14 cellular contexts compared by ENCODE assay signal in genomic region chr16:66569827-66570405, GRCh38. TPM values are rescaled to one million over a fixed set of nuclear protein-coding genes. Genes with fewer than 3 reads are reported as not detected.
DNase-seq lines count a peak whose midpoint lies in the region; ATAC-seq and TF ChIP-seq lines count a peak whose summit lies in the region.
"Had no signal": no experiment of that assay in that cellular context is flagged by ENCODE, and none has a peak within 500 bp of the region (broad histone marks: within the 10 kb centered on the region; RNA-seq: fewer than 3 reads in every experiment).

No MANE protein-coding gene starts in this region.

- H3K36me3 Mint-ChIP-seq in HFFc6 (ENCODE audit: low read depth) (peaks cover 13% of the 10 kb centered on the region), T-helper 17 cell (ENCODE audit: low read depth) (peaks cover under 1% of the 10 kb centered on the region)
- peaks cover 59% of the 10 kb centered on the region for H3K36me3 Mint-ChIP-seq in activated CD4-positive, alpha-beta memory T cell treated with anti-CD3 and anti-CD28 coated beads, Interleukin-2, amount 10 ng/mL, durations not matched to agents 7 days and 5 days (ENCODE audit: low read depth)

- peaks cover 26% of the 10 kb centered on the region for H3K4me1 ChIP-seq in skeletal muscle satellite cell (ENCODE audit: control insufficient read depth, insufficient read depth, low read length)
- H3K4me1 ChIP-seq: body of pancreas had no signal

- intact Hi-C loops in lower leg skin (cut with DNase I; ENCODE audit: low total_unique reads): no loop called here

- H3K27me3 Mint-ChIP-seq in HFFc6 (ENCODE audit: insufficient read depth): no peaks in the 10 kb centered on the region; the same call in 1 of the 2 replicates
- H3K27me3 Mint-ChIP-seq in T-helper 17 cell: no peaks in the 10 kb centered on the region
- no peaks in the 10 kb centered on the region for H3K27me3 Mint-ChIP-seq in activated CD4-positive, alpha-beta memory T cell treated with anti-CD3 and anti-CD28 coated beads, Interleukin-2, amount 10 ng/mL, durations not matched to agents 7 days and 5 days
- H3K27me3 Mint-ChIP-seq: activated B cell treated with CpG ODN at 0.5 μM for 24 hours had no signal

- peak overlapping the region; percentile 36; the same call in 1 of the 2 replicates for H3K4me3 Mint-ChIP-seq in HFFc6
- no peak overlapping the region for H3K4me3 Mint-ChIP-seq in T-helper 17 cell
- no peak overlapping the region for H3K4me3 Mint-ChIP-seq in activated CD4-positive, alpha-beta memory T cell treated with anti-CD3 and anti-CD28 coated beads, Interleukin-2, amount 10 ng/mL, durations not matched to agents 7 days and 5 days
- H3K4me3 Mint-ChIP-seq: activated B cell treated with CpG ODN at 0.5 μM for 24 hours had no signal

- H3K9me3 ChIP-seq in T-helper 17 cell (ENCODE audit: control insufficient read depth, low read length, poor library complexity, severe bottlenecking): no peaks in the 10 kb centered on the region
- H3K9me3 ChIP-seq in skeletal muscle satellite cell (replicated peaks; ENCODE audit: low read length): no peaks in the 10 kb centered on the region
- H3K9me3 ChIP-seq: body of pancreas had no signal

- ATAC-seq in T-helper 17 cell (no peak), HG03354 (IDR thresholded peaks at IDR 0.05; ENCODE audit: poor library complexity, severe bottlenecking, unreplicated experiment) (no peak)
- ATAC-seq: body of pancreas had no signal

- POLR2A ChIA-PET in activated CD4-positive, alpha-beta memory T cell treated with anti-CD3 and anti-CD28 coated beads, Interleukin-2, amount 10 ng/mL, durations not matched to agents 7 days and 5 days (lab: Charles Lee): interaction anchor here (1.4 kb wide), 1 partner anchor 13 kb away, joined by 4 read pairs; no protein-coding TSS in a partner anchor

- no peaks in the 10 kb centered on the region for H3K27me3 ChIP-seq in skeletal muscle satellite cell (ENCODE audit: control insufficient read depth, insufficient read depth, low read length)
- H3K27me3 ChIP-seq: body of pancreas had no signal

- WGBS in lower leg skin, 2 donors: 55 to 63% methylated on average over 3 of the region's 3 CpGs

- no peak overlapping the region for H3K9ac ChIP-seq in skeletal muscle satellite cell (ENCODE audit: low read depth, low read length)

- TF ChIP-seq CTCF in HFFc6 (IDR thresholded peaks at IDR 0.05) (no peak), fibroblast of villous mesenchyme (IDR thresholded peaks at IDR 0.05; ENCODE audit: insufficient read depth, low read depth, low read length) (no peak), lower leg skin (IDR thresholded peaks at IDR 0.05) (no peak)

- peaks cover 38% of the 10 kb centered on the region for H3K4me1 Mint-ChIP-seq in HFFc6 (ENCODE audit: low read depth)
- H3K4me1 Mint-ChIP-seq in T-helper 17 cell: peaks cover 8% of the 10 kb centered on the region
- peaks cover 18% of the 10 kb centered on the region for H3K4me1 Mint-ChIP-seq in activated CD4-positive, alpha-beta memory T cell treated with anti-CD3 and anti-CD28 coated beads, Interleukin-2, amount 10 ng/mL, durations not matched to agents 7 days and 5 days
- H3K4me1 Mint-ChIP-seq: activated B cell treated with CpG ODN at 0.5 μM for 24 hours had no signal

- CTCF ChIA-PET in activated CD4-positive, alpha-beta memory T cell treated with anti-CD3 and anti-CD28 coated beads, Interleukin-2, amount 10 ng/mL, durations not matched to agents 7 days and 5 days (lab: Charles Lee): interaction anchor here (1.4 to 1.5 kb wide), 4 partner anchors 21 to 163 kb away, joined by 3 to 4 read pairs (median 3); no protein-coding TSS in a partner anchor

- DNase-seq in HFFc6: no peak
- no peak for DNase-seq in T-helper 17 cell
- peak; percentile 88 for DNase-seq in fibroblast of villous mesenchyme (ENCODE audit: low read depth)
- no peak for DNase-seq in lower leg skin (ENCODE audit: low spot score in 2 of 2)
- DNase-seq in activated CD4-positive, alpha-beta memory T cell treated with anti-CD3 and anti-CD28 coated beads, Interleukin-2, amount 10 ng/mL, durations not matched to agents 7 days and 5 days: no peak
- DNase-seq: activated B cell treated with CpG ODN at 0.5 μM for 24 hours; activated T-cell treated with anti-CD3 and anti-CD28 coated beads, Interleukin-2, amount 50 U/mL, for 1 hour; body of pancreas; KG1 had no signal

- peaks cover 16% of the 10 kb centered on the region for H3K36me3 ChIP-seq in skeletal muscle satellite cell (ENCODE audit: insufficient read depth, low read length)

- H3K4me3 ChIP-seq in fibroblast of villous mesenchyme (ENCODE audit: low read depth, low read length) (no peak overlapping the region), skeletal muscle satellite cell (ENCODE audit: low read length) (peak overlapping the region; percentile 14), lower leg skin (ENCODE audit: low read depth, poor library complexity, severe bottlenecking) (no peak overlapping the region)
- H3K4me3 ChIP-seq: body of pancreas had no signal

- peak overlapping the region; percentile 65 for H3K4me2 ChIP-seq in skeletal muscle satellite cell (ENCODE audit: low read length)

- TF ChIP-seq POLR2A in lower leg skin (IDR thresholded peaks at IDR 0.05): no peak

- no peaks in the 10 kb centered on the region for H3K9me3 Mint-ChIP-seq in HFFc6
- H3K9me3 Mint-ChIP-seq in activated CD4-positive, alpha-beta memory T cell treated with anti-CD3 and anti-CD28 coated beads, Interleukin-2, amount 10 ng/mL, durations not matched to agents 7 days and 5 days: no peaks in the 10 kb centered on the region
- H3K9me3 Mint-ChIP-seq: activated B cell treated with CpG ODN at 0.5 μM for 24 hours had no signal

- peak overlapping the region; percentile 44; the same call in 1 of the 2 replicates for H3K27ac Mint-ChIP-seq in HFFc6
- H3K27ac Mint-ChIP-seq in T-helper 17 cell: peak overlapping the region; percentile 9
- no peak overlapping the region for H3K27ac Mint-ChIP-seq in activated CD4-positive, alpha-beta memory T cell treated with anti-CD3 and anti-CD28 coated beads, Interleukin-2, amount 10 ng/mL, durations not matched to agents 7 days and 5 days
- H3K27ac Mint-ChIP-seq: activated B cell treated with CpG ODN at 0.5 μM for 24 hours had no signal

RNA-seq across cellular contexts. Expression of gene CMTM1, which starts 3.7 kb away (rescaled TPM):
- 1 to 10 TPM; 4.2 to 5.5 (median 4.9) TPM for total RNA-seq in HFFc6 (2021; fragmentation: NEBNext Ultra II Directional; extraction: Animal tissue kit (Norgen Biotek cat#: 25700))
- total RNA-seq in T-helper 17 cell (1 to 10 TPM; 3.3 to 3.6 TPM), fibroblast of villous mesenchyme (2.3 and 3.9 TPM in 2 replicates), lower leg skin (1 to 10 TPM in 2 of 4 donors, under 1 TPM in 1, not detected in 1; 0.39 to 2.1 (median 1.9) TPM)
- 0.76 and 1.3 TPM in 2 replicates for total RNA-seq in skeletal muscle satellite cell (2012; rRNA removed)
- 10 to 100 TPM; 16.6 to 17.8 TPM for total RNA-seq in activated CD4-positive, alpha-beta memory T cell treated with anti-CD3 and anti-CD28 coated beads, Interleukin-2, amount 10 ng/mL, durations not matched to agents 7 days and 5 days
- total RNA-seq: body of pancreas had no signal

RNA-seq across cellular contexts. Expression of gene CMTM2, which starts 9.3 kb away (rescaled TPM):
- not detected for total RNA-seq in HFFc6 (2021; fragmentation: NEBNext Ultra II Directional; extraction: Animal tissue kit (Norgen Biotek cat#: 25700))
- total RNA-seq in T-helper 17 cell: under 1 TPM in 1 of 2 donors, not detected in 1; 0.70 TPM
- total RNA-seq in fibroblast of villous mesenchyme: not detected in 2 replicates
- not detected in 2 replicates for total RNA-seq in skeletal muscle satellite cell (2012; rRNA removed)
- under 1 TPM in 1 of 4 donors, not detected in 3; 0.26 TPM for total RNA-seq in lower leg skin
- total RNA-seq in activated CD4-positive, alpha-beta memory T cell treated with anti-CD3 and anti-CD28 coated beads, Interleukin-2, amount 10 ng/mL, durations not matched to agents 7 days and 5 days: under 1 TPM; 0.43 to 0.83 TPM
- total RNA-seq: activated B cell treated with CpG ODN at 0.5 μM for 24 hours, body of pancreas, frontal cortex, G401, urinary bladder had no signal

RNA-seq across cellular contexts. Expression of gene CKLF, which starts 17.5 kb away (rescaled TPM):
- total RNA-seq in HFFc6 (2021; fragmentation: NEBNext Ultra II Directional; extraction: Animal tissue kit (Norgen Biotek cat#: 25700)): 10 to 100 TPM; 44.7 to 61.4 (median 56.8) TPM
- total RNA-seq in T-helper 17 cell (10 to 100 TPM; 41.6 to 42.5 TPM), fibroblast of villous mesenchyme (55.4 and 58.3 TPM in 2 replicates), lower leg skin (10 to 100 TPM; 10.2 to 24.8 (median 17.5) TPM)
- 39.0 and 51.8 TPM in 2 replicates for total RNA-seq in skeletal muscle satellite cell (2012; rRNA removed)
- total RNA-seq in activated CD4-positive, alpha-beta memory T cell treated with anti-CD3 and anti-CD28 coated beads, Interleukin-2, amount 10 ng/mL, durations not matched to agents 7 days and 5 days: 100 to 1,000 TPM; 183 to 188 TPM

RNA-seq across cellular contexts. Expression of gene TK2, which starts 20.0 kb away (rescaled TPM):
- total RNA-seq in HFFc6 (2021; fragmentation: NEBNext Ultra II Directional; extraction: Animal tissue kit (Norgen Biotek cat#: 25700)): 10 to 100 TPM; 29.1 to 43.8 (median 32.6) TPM
- 1 to 10 TPM; 7.1 to 9.4 TPM for total RNA-seq in T-helper 17 cell
- total RNA-seq in fibroblast of villous mesenchyme: 38.9 and 41.9 TPM in 2 replicates
- total RNA-seq in skeletal muscle satellite cell (2012; rRNA removed): 15.9 and 21.0 TPM in 2 replicates
- total RNA-seq in lower leg skin: 10 to 100 TPM; 15.3 to 28.3 (median 22.6) TPM
- total RNA-seq in activated CD4-positive, alpha-beta memory T cell treated with anti-CD3 and anti-CD28 coated beads, Interleukin-2, amount 10 ng/mL, durations not matched to agents 7 days and 5 days: 10 to 100 TPM; 13.4 to 13.9 TPM

RNA-seq across cellular contexts. Expression of gene CMTM3, which starts 34.6 kb away (rescaled TPM):
- 10 to 100 TPM; 26.3 to 35.6 (median 28.0) TPM for total RNA-seq in HFFc6 (2021; fragmentation: NEBNext Ultra II Directional; extraction: Animal tissue kit (Norgen Biotek cat#: 25700))
- total RNA-seq in T-helper 17 cell (10 to 100 TPM; 60.5 to 74.6 TPM), fibroblast of villous mesenchyme (22.0 and 26.7 TPM in 2 replicates), lower leg skin (10 to 100 TPM in 2 of 4 donors, 1 to 10 TPM in 2; 7.9 to 15.9 (median 10.0) TPM)
- 10.4 and 19.0 TPM in 2 replicates for total RNA-seq in skeletal muscle satellite cell (2012; rRNA removed)
- total RNA-seq in activated CD4-positive, alpha-beta memory T cell treated with anti-CD3 and anti-CD28 coated beads, Interleukin-2, amount 10 ng/mL, durations not matched to agents 7 days and 5 days: 100 to 1,000 TPM; 111 TPM
